In the genomic region with DNA sequence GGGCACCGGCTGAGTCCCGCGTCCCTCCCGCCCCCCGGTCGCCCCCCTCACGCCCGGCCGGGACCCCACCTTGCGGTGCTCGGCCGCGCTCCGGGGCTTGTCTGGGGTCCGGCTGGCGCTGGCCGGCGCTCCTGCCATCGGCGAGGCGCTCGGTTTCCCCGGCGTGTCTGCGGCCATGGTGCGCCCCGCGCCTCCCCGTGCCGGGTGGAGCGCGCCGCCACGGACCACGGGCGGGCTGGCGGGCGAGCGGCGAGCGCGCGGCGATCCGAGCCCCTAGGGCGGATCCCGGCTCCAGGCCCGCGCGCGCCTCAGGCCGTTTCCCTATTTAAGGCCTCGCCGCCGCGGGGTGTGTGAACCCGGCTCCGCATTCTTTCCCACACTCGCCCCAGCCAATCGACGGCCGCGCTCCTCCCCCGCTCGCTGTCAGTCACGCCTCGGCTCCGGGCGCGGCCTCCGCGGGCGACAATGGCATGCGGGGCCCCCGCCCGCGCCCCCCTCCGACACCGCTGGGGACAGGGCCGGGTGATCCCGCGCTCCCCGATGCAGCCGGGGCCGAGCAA, we compare ENCODE assay signal across 8 cellular contexts. TPM values are rescaled to one million over a fixed set of nuclear protein-coding genes. Genes with fewer than 3 reads are reported as not detected.
DNase-seq lines count a peak whose midpoint lies in the region; ATAC-seq, FAIRE-seq and TF ChIP-seq lines count a peak whose summit lies in the region.

A gene with protein sequence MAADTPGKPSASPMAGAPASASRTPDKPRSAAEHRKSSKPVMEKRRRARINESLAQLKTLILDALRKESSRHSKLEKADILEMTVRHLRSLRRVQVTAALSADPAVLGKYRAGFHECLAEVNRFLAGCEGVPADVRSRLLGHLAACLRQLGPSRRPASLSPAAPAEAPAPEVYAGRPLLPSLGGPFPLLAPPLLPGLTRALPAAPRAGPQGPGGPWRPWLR (minus strand): TSS at position 301 of the 560 bp plus-strand sequence. CDS start 124 bp downstream, at position 177.

- H3K27me3 ChIP-seq in bronchial epithelial cell (ENCODE audit: control insufficient read depth, insufficient read depth, low read length), result peaks cover 2% of the 10 kb centered on the region
- H3K27me3 ChIP-seq in iPS-20b (ENCODE audit: insufficient read depth, low read length), result peaks cover 99% of the 10 kb centered on the region
- peaks cover 0 to 17% (median 5%) of the 10 kb centered on the region in 3 donors for H3K27me3 ChIP-seq in sigmoid colon

- DNase-seq in GM12891 (ENCODE audit: insufficient read length, low spot score) (no peak), LoVo (ENCODE audit: low spot score) (peak; percentile 94), T1000 (lab: John Stamatoyannopoulos, UW) (peak; percentile 82), bronchial epithelial cell (ENCODE audit: low read depth) (peak; percentile 71), sigmoid colon (peak; percentile 97)

- H3K27ac ChIP-seq in iPS-20b (ENCODE audit: low read length) (no peak within 1 kb of the TSS), sigmoid colon (peak within 1 kb of the TSS; percentile 89 to 98 (median 96))

- WGBS in sigmoid colon, 2 donors, result 0 to 1% methylated on average over 85 of the region's 85 CpGs

- H3K9ac ChIP-seq in iPS-20b (ENCODE audit: low read depth, low read length), result no peak within 1 kb of the TSS

- no peak for ATAC-seq in HG02884 (IDR thresholded peaks at IDR 0.05; ENCODE audit: unreplicated experiment)
- no peak for ATAC-seq in HG02571 (IDR thresholded peaks at IDR 0.05; ENCODE audit: unreplicated experiment)

- H3K4me3 ChIP-seq in bronchial epithelial cell (ENCODE audit: low read depth, low read length) (peak within 1 kb of the TSS; percentile 72), iPS-20b (ENCODE audit: low read length) (peak within 1 kb of the TSS; percentile 61), sigmoid colon (peak within 1 kb of the TSS; percentile 58 to 92 (median 60))

- peak in 2 of 4 donors; percentile 25 to 63 for TF ChIP-seq EP300 in sigmoid colon (IDR thresholded peaks at IDR 0.05)

- H3K36me3 ChIP-seq in bronchial epithelial cell (ENCODE audit: control insufficient read depth, insufficient read depth, low read length) (no peaks in the 10 kb centered on the region), iPS-20b (ENCODE audit: insufficient read depth, low read depth, low read length) (no peaks in the 10 kb centered on the region), sigmoid colon (no peaks in the 10 kb centered on the region)

- H3K9me3 ChIP-seq in iPS-20b (ENCODE audit: insufficient read depth, low read depth, low read length) (no peaks in the 10 kb centered on the region), sigmoid colon (no peaks in the 10 kb centered on the region)

- TF ChIP-seq POLR2A in GM12891 (IDR thresholded peaks at IDR 0.05; ENCODE audit: low read depth, low read length) (no peak), sigmoid colon (IDR thresholded peaks at IDR 0.05) (no peak)

- no peak for TF ChIP-seq CTCF in bronchial epithelial cell (IDR thresholded peaks at IDR 0.05; ENCODE audit: insufficient read depth, low read length, severe bottlenecking)
- TF ChIP-seq CTCF in sigmoid colon (IDR thresholded peaks at IDR 0.05), result no peak

- intact Hi-C loops in sigmoid colon (cut with DNase I), result loop anchor here (1.0 kb wide), 1 partner anchor 19 kb away; no protein-coding TSS in a partner anchor

- peaks cover 5% of the 10 kb centered on the region; the same call in 1 of the 2 replicates for H3K4me1 ChIP-seq in iPS-20b (ENCODE audit: insufficient read depth, low read length)
- H3K4me1 ChIP-seq in sigmoid colon, result peaks cover 0 to 45% (median 35%) of the 10 kb centered on the region in 4 donors

- peak; percentile 54 for FAIRE-seq in GM12891 (lab: Jason Lieb, UNC)
- FAIRE-seq in bronchial epithelial cell (lab: Jason Lieb, UNC), result no peak

TF ChIP-seq in GM12891, 5 proteins besides CTCF, POLR2A, EP300 and RAD21:
- TF ChIP-seq PAX5 (IDR thresholded peaks at IDR 0.05; ENCODE audit: insufficient read depth, low read length, severe bottlenecking), result no peak
- TF ChIP-seq TAF1 (IDR thresholded peaks at IDR 0.05; ENCODE audit: low read depth, low read length), result no peak
- no peak for TF ChIP-seq POU2F2 (IDR thresholded peaks at IDR 0.05; ENCODE audit: low read depth, low read length)
- TF ChIP-seq SPI1 (IDR thresholded peaks at IDR 0.05; ENCODE audit: low read depth, low read length), result no peak
- TF ChIP-seq POLR2AphosphoS5 (IDR thresholded peaks at IDR 0.05; ENCODE audit: low read depth, low read length), result no peak
TF ChIP-seq in GM12891: peak in this region for 0.

RNA-seq across cellular contexts. Expression of the gene that starts here (rescaled TPM):
- polyA plus RNA-seq in GM12891 (2012; ENCODE audit: low read depth, missing spikeins), result 0.45 TPM
- total RNA-seq in bronchial epithelial cell (42.6 and 83.5 TPM in 2 replicates), sigmoid colon (10 to 100 TPM; 25.0 to 65.1 (median 27.9) TPM)
- 10 to 100 TPM in 1 of 3 donors, 1 to 10 TPM in 2; 1.2 to 15.7 (median 4.6) TPM for polyA plus RNA-seq in sigmoid colon
